ENCODE assay signal across 15 cellular contexts in genomic region chr5:142386151-142387021, GRCh38.
DNase-seq lines count a peak whose midpoint lies in the region; ATAC-seq and TF ChIP-seq lines count a peak whose summit lies in the region.
"Had no signal": no experiment of that assay in that cellular context is flagged by ENCODE, and none has a peak within 500 bp of the region (broad histone marks: within the 10 kb centered on the region; RNA-seq: fewer than 3 reads in every experiment).

No MANE protein-coding gene starts in this region.

- peaks cover 58% of the 10 kb centered on the region for H3K4me1 Mint-ChIP-seq in dendritic cell treated with granulocyte-macrophage colony-stimulating factor and Interleukin-4, amounts not matched to agents 40 ng/mL and 50 ng/mL, for 4 days (ENCODE audit: low read depth)

- no peaks in the 10 kb centered on the region for H3K4me1 ChIP-seq in ovary (ENCODE audit: insufficient read depth)
- H3K4me1 ChIP-seq: Caco-2 had no signal

- no peak for TF ChIP-seq POLR2A in ovary (IDR thresholded peaks at IDR 0.05)

- peak overlapping the region; percentile 56 for H3K27ac Mint-ChIP-seq in dendritic cell treated with granulocyte-macrophage colony-stimulating factor and Interleukin-4, amounts not matched to agents 40 ng/mL and 50 ng/mL, for 4 days
- H3K27ac Mint-ChIP-seq: activated naive CD8-positive, alpha-beta T cell; natural killer cell had no signal

- no peaks in the 10 kb centered on the region for H3K36me3 Mint-ChIP-seq in dendritic cell treated with granulocyte-macrophage colony-stimulating factor and Interleukin-4, amounts not matched to agents 40 ng/mL and 50 ng/mL, for 4 days (ENCODE audit: low read depth)
- H3K36me3 Mint-ChIP-seq: activated naive CD8-positive, alpha-beta T cell; natural killer cell had no signal

- H3K27me3 Mint-ChIP-seq in dendritic cell treated with granulocyte-macrophage colony-stimulating factor and Interleukin-4, amounts not matched to agents 40 ng/mL and 50 ng/mL, for 4 days: peaks cover 60% of the 10 kb centered on the region

- 65 to 69% (median 65%) methylated on average over 8 of the region's 8 CpGs for WGBS in ovary, 3 donors

- TF ChIP-seq EP300 in ovary (IDR thresholded peaks at IDR 0.05): no peak

- H3K36me3 ChIP-seq in ovary: no peaks in the 10 kb centered on the region

- intact Hi-C loops in dendritic cell treated with granulocyte-macrophage colony-stimulating factor and Interleukin-4, amounts not matched to agents 40 ng/mL and 50 ng/mL, for 4 days (cut with micrococcal nuclease): no loop called here
- intact Hi-C loops in sciatic nerve (cut with DNase I) (no loop called here), ovary (cut with DNase I) (no loop called here)

- H3K27ac ChIP-seq in ovary: no peak overlapping the region

- no peaks in the 10 kb centered on the region for H3K27me3 ChIP-seq in ovary

- DNase-seq in NCI-H1092 treated with DMSO at 0.1 percent for 48 hours (lab: John Stamatoyannopoulos, UW): peak; percentile 20
- DNase-seq in NCI-H1092 (lab: John Stamatoyannopoulos, UW): no peak
- DNase-seq in NOMO-1 treated with DMSO at 0.1 percent for 48 hours (lab: John Stamatoyannopoulos, UW; ENCODE audit: unreplicated experiment): peak; percentile 72
- no peak for DNase-seq in sciatic nerve (ENCODE audit: low spot score)
- no peak for DNase-seq in ovary
- no peak for DNase-seq in NCI-H1930 (lab: John Stamatoyannopoulos, UW)
- DNase-seq: Caco-2, dermis blood vessel endothelial cell, foreskin melanocyte, kidney glomerular epithelial cell, natural killer cell, NCI-H1436 treated with DMSO at 0.1 percent for 48 hours had no signal

- no peak for TF ChIP-seq CTCF in ovary (IDR thresholded peaks at IDR 0.05)

- no peak overlapping the region for H3K4me3 Mint-ChIP-seq in dendritic cell treated with granulocyte-macrophage colony-stimulating factor and Interleukin-4, amounts not matched to agents 40 ng/mL and 50 ng/mL, for 4 days
- H3K4me3 Mint-ChIP-seq: activated naive CD8-positive, alpha-beta T cell; natural killer cell had no signal

- ATAC-seq in sciatic nerve (peak; percentile 49), GM21515 (IDR thresholded peaks at IDR 0.05; ENCODE audit: unreplicated experiment) (no peak)
- ATAC-seq: natural killer cell had no signal

- no peaks in the 10 kb centered on the region for H3K9me3 ChIP-seq in ovary
- H3K9me3 ChIP-seq: Caco-2 had no signal

- H3K9me3 Mint-ChIP-seq in dendritic cell treated with granulocyte-macrophage colony-stimulating factor and Interleukin-4, amounts not matched to agents 40 ng/mL and 50 ng/mL, for 4 days: no peaks in the 10 kb centered on the region
- H3K9me3 Mint-ChIP-seq: natural killer cell had no signal

- H3K4me3 ChIP-seq in ovary: no peak overlapping the region

Comparison
In these comparisons a context has a peak if more than half of its experiments do, and no peak if none do; other contexts are left out.
1. DNase-seq: peak in NCI-H1092 treated with DMSO at 0.1 percent for 48 hours (single experiment) and NOMO-1 treated with DMSO at 0.1 percent for 48 hours (single experiment); none in NCI-H1092 (single experiment), sciatic nerve (single experiment), ovary (0 of 5) and NCI-H1930 (0 of 2).